27 cellular contexts compared by ENCODE assay signal in the genomic region with DNA sequence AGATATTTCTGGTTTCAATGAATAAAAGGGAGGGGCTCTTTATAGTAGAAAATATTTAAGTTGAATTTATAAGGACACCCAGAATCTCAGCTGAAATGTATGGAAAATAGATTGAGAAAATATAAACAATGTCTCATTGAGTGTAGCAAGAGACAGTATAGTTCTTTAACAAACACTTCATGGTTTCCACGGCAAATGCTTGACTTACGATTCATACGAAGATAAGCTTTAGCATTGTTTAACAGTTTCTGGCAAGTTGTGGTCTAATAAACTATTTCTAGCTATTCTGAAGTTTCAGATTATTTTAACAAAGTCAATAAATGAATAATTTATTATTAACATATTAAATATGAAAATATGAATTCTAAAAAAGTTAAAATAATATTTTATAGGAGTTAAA.
DNase-seq lines count a peak whose midpoint lies in the region; ATAC-seq, FAIRE-seq and TF ChIP-seq lines count a peak whose summit lies in the region.
"Had no signal": no experiment of that assay in that cellular context is flagged by ENCODE, and none has a peak within 500 bp of the region (broad histone marks: within the 10 kb centered on the region; RNA-seq: fewer than 3 reads in every experiment).

No MANE protein-coding gene starts in this region.

- no peak for TF ChIP-seq EP300 in gastroesophageal sphincter (IDR thresholded peaks at IDR 0.05)

- H3K9me3 ChIP-seq in pancreas: no peaks in the 10 kb centered on the region
- H3K9me3 ChIP-seq in gastroesophageal sphincter: no peaks in the 10 kb centered on the region
- H3K9me3 ChIP-seq: neutrophil, psoas muscle, vagina had no signal

- peak; percentile 40 for DNase-seq in DMS53 (lab: John Stamatoyannopoulos, UW)
- DNase-seq in DMS53 treated with DMSO at 0.1 percent for 48 hours (lab: John Stamatoyannopoulos, UW; ENCODE audit: unreplicated experiment): no peak
- peak; percentile 39 for DNase-seq in SK-MEL-5 (ENCODE audit: low read depth, low spot score)
- peak; percentile 1 for DNase-seq in choroid plexus epithelial cell (ENCODE audit: low read depth)
- DNase-seq in pancreas: no peak
- DNase-seq in activated CD8-positive, alpha-beta memory T cell treated with anti-CD3 and anti-CD28 coated beads for 24 hours: no peak
- DNase-seq in NCI-H2029 treated with DMSO at 0.1 percent for 48 hours (lab: John Stamatoyannopoulos, UW): no peak
- DNase-seq: activated CD4-positive, alpha-beta T cell treated with anti-CD3 and anti-CD28 coated beads for 4 hours; activated naive CD4-positive, alpha-beta T cell; activated T-cell treated with anti-CD3 and anti-CD28 coated beads, Interleukin-2, amount 50 U/mL, for 4 hours; amygdala; Calu3; cortex of kidney; effector memory CD8-positive, alpha-beta T cell; erythroblast; naive B cell; NCI-H1105; NCI-H2029; psoas muscle; stimulated activated CD8-positive, alpha-beta memory T cell treated with anti-CD3 and anti-CD28 coated beads, Interleukin-4, amount 100 ng/mL, for 48 hours; stimulated activated naive CD8-positive, alpha-beta T cell treated with anti-CD3 and anti-CD28 coated beads, Interleukin-15, amount 100 ng/mL, for 72 hours; T-helper 2 cell had no signal

- H3K36me3 ChIP-seq in pancreas (no peaks in the 10 kb centered on the region), gastroesophageal sphincter (no peaks in the 10 kb centered on the region)
- H3K36me3 ChIP-seq: neutrophil, vagina had no signal

- no peak for TF ChIP-seq POLR2A in gastroesophageal sphincter (IDR thresholded peaks at IDR 0.05)

- no peak overlapping the region for H3K4me3 ChIP-seq in choroid plexus epithelial cell (ENCODE audit: low read depth, low read length)
- no peak overlapping the region for H3K4me3 ChIP-seq in pancreas
- H3K4me3 ChIP-seq in gastroesophageal sphincter: no peak overlapping the region
- H3K4me3 ChIP-seq: psoas muscle, vagina had no signal

- in situ Hi-C loops in SK-MEL-5 (cut with HindIII; ENCODE audit: low pct_unique_long_range_greater_than_20kb, low sequenced_read_pairs): no loop called here

- H3K27ac ChIP-seq in pancreas (no peak overlapping the region), gastroesophageal sphincter (no peak overlapping the region)
- H3K27ac ChIP-seq: 22Rv1, neutrophil, psoas muscle, vagina had no signal

- H3K4me1 ChIP-seq in pancreas (no peaks in the 10 kb centered on the region), gastroesophageal sphincter (no peaks in the 10 kb centered on the region)
- H3K4me1 ChIP-seq: psoas muscle, vagina had no signal

- intact Hi-C loops in pancreas (cut with DNase I): no loop called here

- peak; percentile 32 for FAIRE-seq in pancreas (lab: Jason Lieb, UNC)
- FAIRE-seq: H1 had no signal

- TF ChIP-seq CTCF in choroid plexus epithelial cell (conservative IDR thresholded peaks at IDR 0.05; ENCODE audit: low read depth, low read length) (no peak), pancreas (IDR thresholded peaks at IDR 0.05) (no peak), gastroesophageal sphincter (IDR thresholded peaks at IDR 0.05) (no peak)

- ATAC-seq in pancreas: no peak
- no peak for ATAC-seq in gastroesophageal sphincter
- ATAC-seq: activated T-cell treated with anti-CD3 and anti-CD28 coated beads, Interleukin-2, amount 50 U/mL, for 4 hours; effector memory CD8-positive, alpha-beta T cell; psoas muscle; stimulated activated naive CD8-positive, alpha-beta T cell treated with anti-CD3 and anti-CD28 coated beads, Interleukin-15, amount 100 ng/mL, for 72 hours had no signal

- H3K27me3 ChIP-seq in pancreas (no peaks in the 10 kb centered on the region), gastroesophageal sphincter (no peaks in the 10 kb centered on the region)
- H3K27me3 ChIP-seq: neutrophil, vagina had no signal

- WGBS in pancreas, 2 donors: 21 to 29% methylated on average over 3 of the region's 3 CpGs
- WGBS in gastroesophageal sphincter (ENCODE audit: low coverage in 1 of 2), 2 donors: 21 to 29% methylated on average over 3 of the region's 3 CpGs

Comparison
In these comparisons a context has a peak if more than half of its experiments do, and no peak if none do; other contexts are left out.
1. DNase-seq: peak in DMS53 (single experiment), SK-MEL-5 (single experiment) and choroid plexus epithelial cell (single experiment); none in DMS53 treated with DMSO at 0.1 percent for 48 hours (single experiment), pancreas (0 of 6), activated CD8-positive, alpha-beta memory T cell treated with anti-CD3 and anti-CD28 coated beads for 24 hours (single experiment) and NCI-H2029 treated with DMSO at 0.1 percent for 48 hours (single experiment).